In the genomic region with DNA sequence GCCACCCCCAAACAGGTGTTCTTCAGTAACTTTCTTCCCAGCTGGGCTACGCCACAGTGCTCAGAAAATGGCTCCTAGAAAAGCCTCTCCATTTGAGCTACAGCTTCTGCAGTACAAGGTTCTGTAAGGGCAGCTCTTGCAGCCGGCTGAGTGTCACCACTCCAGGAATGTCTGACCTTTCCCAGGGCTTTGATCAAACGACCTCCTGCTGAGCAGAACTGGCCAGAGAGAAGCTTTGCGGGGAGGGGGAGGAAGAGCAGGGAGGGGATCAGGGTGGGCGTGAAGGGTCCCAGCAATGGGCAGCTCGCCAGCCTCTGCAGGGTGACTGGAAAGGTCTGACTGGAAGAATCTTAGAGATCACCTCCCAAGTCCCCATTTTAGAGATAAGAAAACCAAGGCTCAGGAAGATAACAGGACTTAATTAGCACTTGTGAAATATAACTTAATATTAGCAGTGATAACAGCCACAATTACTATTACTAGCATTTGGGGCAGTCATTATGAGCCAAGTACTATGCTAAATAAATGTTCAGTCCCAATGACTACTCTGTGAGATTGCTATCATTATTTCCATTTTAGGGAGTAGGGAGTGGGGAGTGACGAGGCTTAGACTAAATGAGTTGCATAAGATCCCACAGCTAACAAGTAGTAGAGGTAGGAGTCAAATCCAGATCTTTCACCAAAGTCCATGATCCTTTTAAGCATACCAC, we compare ENCODE assay signal across 1 cellular context.
TF ChIP-seq lines count a peak whose summit lies in the region.

No MANE protein-coding gene starts in this region.

TF ChIP-seq in H1, 55 proteins besides CTCF, POLR2A, EP300 and RAD21:
- TF ChIP-seq POLR2AphosphoS5 (IDR thresholded peaks at IDR 0.05; ENCODE audit: low read depth, low read length) (no peak), HDAC2 (IDR thresholded peaks at IDR 0.05; ENCODE audit: borderline replicate concordance in 1 of 2, low read depth in 2 of 2, low read length in 2 of 2) (0 out of 4 replicates have a peak, but pooled peaks of 1 of the 2 experiments have one; percentile 52), YY1 (IDR thresholded peaks at IDR 0.05; ENCODE audit: low read depth, low read length) (peak; percentile 75; the same call in 1 of the 2 replicates), SAP30 (IDR thresholded peaks at IDR 0.05; ENCODE audit: insufficient read depth, insufficient replicate concordance, low read length) (no peak), HDAC6 (IDR thresholded peaks at IDR 0.05; ENCODE audit: low read depth, low read length) (no peak), TEAD4 (IDR thresholded peaks at IDR 0.05; ENCODE audit: low read depth, low read length) (peak; percentile 93), TAF1 (IDR thresholded peaks at IDR 0.05; ENCODE audit: low read depth, low read length) (no peak), SIN3A (conservative IDR thresholded peaks at IDR 0.05 in 1 of 2, IDR thresholded peaks at IDR 0.05 in 1 of 2; ENCODE audit: low read depth in 1 of 2, low read length in 2 of 2) (0 out of 4 replicates have a peak, but pooled peaks of 1 of the 2 experiments have one; percentile 36), KDM1A (IDR thresholded peaks at IDR 0.05; ENCODE audit: borderline replicate concordance, low read length) (peak; percentile 85; the same call in 1 of the 2 replicates)
- TF ChIP-seq, protein P1, sequence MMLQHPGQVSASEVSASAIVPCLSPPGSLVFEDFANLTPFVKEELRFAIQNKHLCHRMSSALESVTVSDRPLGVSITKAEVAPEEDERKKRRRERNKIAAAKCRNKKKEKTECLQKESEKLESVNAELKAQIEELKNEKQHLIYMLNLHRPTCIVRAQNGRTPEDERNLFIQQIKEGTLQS (IDR thresholded peaks at IDR 0.05; ENCODE audit: insufficient read depth, low read depth, low read length), result no peak
